In genomic region chr17:58250344-58251011, GRCh38 we compare ENCODE assay signal across 12 cellular contexts. TPM values are rescaled to one million over a fixed set of nuclear protein-coding genes. Genes with fewer than 3 reads are reported as not detected.
DNase-seq lines count a peak whose midpoint lies in the region; ATAC-seq and TF ChIP-seq lines count a peak whose summit lies in the region.
"Had no signal": no experiment of that assay in that cellular context is flagged by ENCODE, and none has a peak within 500 bp of the region (broad histone marks: within the 10 kb centered on the region; RNA-seq: fewer than 3 reads in every experiment).

No MANE protein-coding gene starts in this region.

- H3K9me3 Mint-ChIP-seq in stimulated activated naive CD8-positive, alpha-beta T cell treated with anti-CD3 and anti-CD28 coated beads, Interleukin-15, amount 100 ng/mL, for 72 hours = no peaks in the 10 kb centered on the region
- H3K9me3 Mint-ChIP-seq in T-cell = no peaks in the 10 kb centered on the region

- ATAC-seq in stimulated activated naive CD8-positive, alpha-beta T cell treated with anti-CD3 and anti-CD28 coated beads, Interleukin-15, amount 100 ng/mL, for 72 hours = no peak
- no peak for ATAC-seq in stimulated activated naive CD8-positive, alpha-beta T cell treated with anti-CD3 and anti-CD28 coated beads, Interleukin-15, Interleukin-2, amounts not matched to agents 100 U/mL and 50 U/mL, for 24 hours
- ATAC-seq in T-cell (replicated peaks in 1 of 4) (no peak), GM18520 (IDR thresholded peaks at IDR 0.05; ENCODE audit: unreplicated experiment) (no peak)

- H3K9me3 ChIP-seq in tibial artery = no peaks in the 10 kb centered on the region
- H3K9me3 ChIP-seq in WERI-Rb-1 (ENCODE audit: severe bottlenecking) = no peaks in the 10 kb centered on the region

- no peaks in the 10 kb centered on the region for H3K36me3 Mint-ChIP-seq in T-cell

- no peak overlapping the region for H3K27ac Mint-ChIP-seq in stimulated activated naive CD8-positive, alpha-beta T cell treated with anti-CD3 and anti-CD28 coated beads, Interleukin-15, amount 100 ng/mL, for 72 hours
- no peak overlapping the region for H3K27ac Mint-ChIP-seq in T-cell

- H3K36me3 ChIP-seq in tibial artery = no peaks in the 10 kb centered on the region
- H3K36me3 ChIP-seq in WERI-Rb-1 = no peaks in the 10 kb centered on the region

- no peak overlapping the region for H3K4me3 ChIP-seq in tibial artery
- H3K4me3 ChIP-seq in WERI-Rb-1 (ENCODE audit: low read depth, low read length) = no peak overlapping the region

- peak overlapping the region; percentile 24 to 90 for H3K4me3 Mint-ChIP-seq in stimulated activated naive CD8-positive, alpha-beta T cell treated with anti-CD3 and anti-CD28 coated beads, Interleukin-15, amount 100 ng/mL, for 72 hours
- H3K4me3 Mint-ChIP-seq in T-cell = peak overlapping the region in 2 of 3 donors; percentile 42 to 70

- CTCF ChIA-PET in T-cell (lab: Charles Lee) = interaction anchor here (0.6 to 1.8 kb wide), 16 partner anchors 8 to 1423 kb away, joined by 3 to 9 read pairs (median 4); partner anchors contain the start of genes HSF5 (in 1 of the 2), LPO (in 1 of the 2), RNF43 (in 1 of the 2) and SUPT4H1 (in 1 of the 2)

- H3K27ac ChIP-seq in tibial artery = no peak overlapping the region
- H3K27ac ChIP-seq in substantia nigra (ENCODE audit: low read depth, low read length, poor library complexity, severe bottlenecking) = no peak overlapping the region
- no peak overlapping the region; the same call in 1 of the 2 replicates for H3K27ac ChIP-seq in WERI-Rb-1

- peaks cover 0 to 14% (median 9%) of the 10 kb centered on the region in 4 donors for H3K4me1 ChIP-seq in tibial artery

- peaks cover 61% of the 10 kb centered on the region for H3K27me3 Mint-ChIP-seq in stimulated activated naive CD8-positive, alpha-beta T cell treated with anti-CD3 and anti-CD28 coated beads, Interleukin-15, amount 100 ng/mL, for 72 hours
- H3K27me3 Mint-ChIP-seq in T-cell = peaks cover 17 to 24% of the 10 kb centered on the region in 2 donors

- H3K4me1 Mint-ChIP-seq in stimulated activated naive CD8-positive, alpha-beta T cell treated with anti-CD3 and anti-CD28 coated beads, Interleukin-15, amount 100 ng/mL, for 72 hours = peaks cover 37% of the 10 kb centered on the region
- peaks cover 11 to 21% (median 18%) of the 10 kb centered on the region in 3 donors for H3K4me1 Mint-ChIP-seq in T-cell

- DNase-seq in stimulated activated naive CD8-positive, alpha-beta T cell treated with anti-CD3 and anti-CD28 coated beads, Interleukin-15, amount 100 ng/mL, for 72 hours = no peak
- DNase-seq in stimulated activated naive CD8-positive, alpha-beta T cell treated with anti-CD3 and anti-CD28 coated beads, Interleukin-15, Interleukin-2, amounts not matched to agents 100 U/mL and 50 U/mL, for 24 hours = no peak
- DNase-seq in T-cell = no peak
- DNase-seq in islet precursor cell = peak; percentile 55
- DNase-seq in tibial artery = no peak
- no peak for DNase-seq in substantia nigra (lab: John Stamatoyannopoulos, UW)
- no peak for DNase-seq in WERI-Rb-1
- DNase-seq: NCI-H2081 treated with DMSO at 0.1 percent for 48 hours had no signal

- POLR2A ChIA-PET in T-cell (lab: Charles Lee) = no interaction called here

- intact Hi-C loops in tibial artery (cut with DNase I; ENCODE audit: low total_unique reads) = no loop called here

- H3K27me3 ChIP-seq in tibial artery = peaks cover 0 to 68% of the 10 kb centered on the region in 2 donors
- H3K27me3 ChIP-seq in WERI-Rb-1 (ENCODE audit: insufficient read depth, low read depth, severe bottlenecking) = no peaks in the 10 kb centered on the region

- no peak for TF ChIP-seq CTCF in tibial artery (IDR thresholded peaks at IDR 0.05)
- TF ChIP-seq CTCF in WERI-Rb-1 (IDR thresholded peaks at IDR 0.05; ENCODE audit: low read depth, low read length) = no peak

RNA-seq across cellular contexts. Expression of gene LPO, which starts 12.1 kb away (rescaled TPM):
- not detected for total RNA-seq in T-cell
- total RNA-seq: activated CD8-positive, alpha-beta memory T cell treated with anti-CD3 and anti-CD28 coated beads for 36 hours; Right ventricle myocardium inferior had no signal

RNA-seq across cellular contexts. Expression of gene MPO, which starts 30.3 kb away (rescaled TPM):
- 1 to 10 TPM in 4 of 5 donors, under 1 TPM in 1; 0.32 to 1.9 (median 1.1) TPM for total RNA-seq in T-cell
- total RNA-seq: activated CD8-positive, alpha-beta memory T cell treated with anti-CD3 and anti-CD28 coated beads for 36 hours had no signal

RNA-seq across cellular contexts. Expression of gene MKS1, which starts 31.4 kb away (rescaled TPM):
- total RNA-seq in T-cell = 10 to 100 TPM; 12.7 to 32.6 (median 22.3) TPM

RNA-seq across cellular contexts. Expression of gene EPX, which starts 58.0 kb away (rescaled TPM):
- under 1 TPM in 1 of 5 donors, not detected in 4; 0.13 TPM for total RNA-seq in T-cell
- total RNA-seq: activated CD8-positive, alpha-beta memory T cell treated with anti-CD3 and anti-CD28 coated beads for 36 hours; Right ventricle myocardium inferior; temporal lobe had no signal
